ENCODE assay signal across 1 cellular context in genomic region chr4:168880087-168880675, GRCh38.
TF ChIP-seq lines count a peak whose summit lies in the region.

No MANE protein-coding gene starts in this region.

TF ChIP-seq in HepG2, 621 proteins besides CTCF, POLR2A, EP300 and RAD21 (continued from another document):
- no peak for TF ChIP-seq KIAA2018 (CRISPR knock-in tag; IDR thresholded peaks at IDR 0.05; ENCODE audit: borderline replicate concordance)
- TF ChIP-seq ZBTB38 (CRISPR knock-in tag; IDR thresholded peaks at IDR 0.05): no peak
- TF ChIP-seq MEIS2 (CRISPR knock-in tag; IDR thresholded peaks at IDR 0.05): no peak
- no peak for TF ChIP-seq ZNF484 (CRISPR knock-in tag; IDR thresholded peaks at IDR 0.05; ENCODE audit: borderline replicate concordance, low read depth)
- no peak for TF ChIP-seq KAT2B (IDR thresholded peaks at IDR 0.05; ENCODE audit: borderline replicate concordance, low read depth, low read length)
- no peak for TF ChIP-seq ZNF567 (CRISPR knock-in tag; IDR thresholded peaks at IDR 0.05; ENCODE audit: borderline replicate concordance)
- no peak for TF ChIP-seq TIGD3 (CRISPR knock-in tag; IDR thresholded peaks at IDR 0.05; ENCODE audit: borderline replicate concordance)
